24 cellular contexts compared by ENCODE assay signal in genomic region chr2:152811916-152812315, GRCh38.
A peak's percentile ranks its signal among the peaks of the same experiment; 100 is the strongest.
DNase-seq lines count a peak whose midpoint lies in the region; ATAC-seq, FAIRE-seq and TF ChIP-seq lines count a peak whose summit lies in the region.
"Had no signal": no experiment of that assay in that cellular context is flagged by ENCODE, and none has a peak within 500 bp of the region (broad histone marks: within the 10 kb centered on the region; RNA-seq: fewer than 3 reads in every experiment).

No MANE protein-coding gene starts in this region.

- no peak for DNase-seq in HepG2 (ENCODE audit: low spot score)
- DNase-seq in right lobe of liver = no peak
- DNase-seq in OCI-LY7 (ENCODE audit: low spot score) = peak; percentile 8
- DNase-seq in K562 (ENCODE audit: extremely low read depth in 1 of 4, low spot score in 3 of 4) = peak in 1 of 4 experiments; percentile 5
- no peak for DNase-seq in natural killer cell treated with Interleukin-12 subunit alpha and Interleukin-12 subunit beta and Interleukin-15 and Interleukin-18, amount 100 ng/mL, for 72 hours (ENCODE audit: low spot score)
- no peak for DNase-seq in ureter (ENCODE audit: low spot score)
- DNase-seq in NCI-H2081 treated with DMSO at 0.1 percent for 48 hours (lab: John Stamatoyannopoulos, UW) = no peak
- DNase-seq: 8988T; ACHN; AML-193; BE2C; CD4-positive, alpha-beta T cell; CD8-positive, alpha-beta memory T cell; DMS153; DND-41; GOT3 had no signal

- H4K20me1 ChIP-seq in HepG2 (ENCODE audit: insufficient read depth, low read length) (no peaks in the 10 kb centered on the region), OCI-LY7 (ENCODE audit: insufficient read depth, low read length) (no peaks in the 10 kb centered on the region), K562 (replicated peaks; ENCODE audit: control insufficient read depth, insufficient read depth, low read length) (no peaks in the 10 kb centered on the region)
- H4K20me1 ChIP-seq: BLaER1 treated with 17β-estradiol and CSF1 and Interleukin-3, amounts not matched to agents 10 nM and 100 nM had no signal

- H3K9me3 Mint-ChIP-seq in natural killer cell treated with Interleukin-12 subunit alpha and Interleukin-12 subunit beta and Interleukin-15 and Interleukin-18, amount 100 ng/mL, for 72 hours = peaks cover 5% of the 10 kb centered on the region

- no peak overlapping the region for H3K27ac Mint-ChIP-seq in natural killer cell treated with Interleukin-12 subunit alpha and Interleukin-12 subunit beta and Interleukin-15 and Interleukin-18, amount 100 ng/mL, for 72 hours
- H3K27ac Mint-ChIP-seq: CD14-positive monocyte; CD4-positive, alpha-beta T cell had no signal

- BruUV-seq in HepG2 (replicated peaks; lab: Mats Ljungman, UMichigan) = no TSS peak
- BruUV-seq in OCI-LY7 (replicated peaks; lab: Mats Ljungman, UMichigan) = no TSS peak
- no TSS peak for BruUV-seq in K562 (replicated peaks; lab: Mats Ljungman, UMichigan)

- H3K9me2 ChIP-seq in OCI-LY7 (ENCODE audit: insufficient read depth, low read length) = no peaks in the 10 kb centered on the region

- no peak overlapping the region for H3K27ac ChIP-seq in HepG2 (ENCODE audit: extremely low read length, insufficient read depth, low read length)
- no peak overlapping the region for H3K27ac ChIP-seq in right lobe of liver
- H3K27ac ChIP-seq in OCI-LY7 (ENCODE audit: low read depth, low read length, poor library complexity, severe bottlenecking) = no peak overlapping the region
- no peak overlapping the region for H3K27ac ChIP-seq in K562 (ENCODE audit: extremely low read depth, low read depth, low read length)
- H3K27ac ChIP-seq: A549; BLaER1 treated with 17β-estradiol and CSF1 and Interleukin-3, amounts not matched to agents 10 nM and 100 nM had no signal

- no peak overlapping the region for H3K4me3 Mint-ChIP-seq in natural killer cell treated with Interleukin-12 subunit alpha and Interleukin-12 subunit beta and Interleukin-15 and Interleukin-18, amount 100 ng/mL, for 72 hours
- H3K4me3 Mint-ChIP-seq: CD14-positive monocyte; CD4-positive, alpha-beta T cell had no signal

- no peak overlapping the region for H2AFZ ChIP-seq in HepG2 (ENCODE audit: low read length)
- H2AFZ ChIP-seq in OCI-LY7 (ENCODE audit: low read length) = no peak overlapping the region
- no peak overlapping the region for H2AFZ ChIP-seq in K562 (ENCODE audit: low read depth, low read length)

- FAIRE-seq in HepG2 (lab: Jason Lieb, UNC) (no peak), K562 (lab: Jason Lieb, UNC) (no peak)
- FAIRE-seq: A549, D721Med, G401.6, GM12892, H54 had no signal

- H3K79me2 ChIP-seq in HepG2 (ENCODE audit: insufficient read depth, low read length) = no peaks in the 10 kb centered on the region
- no peaks in the 10 kb centered on the region for H3K79me2 ChIP-seq in OCI-LY7 (ENCODE audit: insufficient read depth, low read depth, low read length)
- no peaks in the 10 kb centered on the region for H3K79me2 ChIP-seq in K562 (ENCODE audit: control insufficient read depth, insufficient read depth, low read length)

- H3K27me3 Mint-ChIP-seq in natural killer cell treated with Interleukin-12 subunit alpha and Interleukin-12 subunit beta and Interleukin-15 and Interleukin-18, amount 100 ng/mL, for 72 hours = peaks cover 6 to 11% of the 10 kb centered on the region in 2 donors

- POLR2A ChIA-PET in HepG2 (lab: Yijun Ruan, JAX) = no interaction called here
- POLR2A ChIA-PET in OCI-LY7 (lab: Charles Lee) = no interaction called here
- POLR2A ChIA-PET in K562 (lab: Yijun Ruan, JAX) = no interaction called here

- in situ Hi-C loops in HepG2 (cut with HindIII; ENCODE audit: extremely low pct_ligation_motif_present, low pct_unique_long_range_greater_than_20kb) = no loop called here
- in situ Hi-C loops in K562 (cut with MboI) = no loop called here

- no peak overlapping the region for H3K4me3 ChIP-seq in HepG2 (replicated peaks in 1 of 3; ENCODE audit: insufficient read depth in 1 of 3, low read depth in 2 of 3, low read length in 3 of 3)
- H3K4me3 ChIP-seq in right lobe of liver = no peak overlapping the region
- H3K4me3 ChIP-seq in OCI-LY7 (ENCODE audit: low read depth, low read length, poor library complexity, severe bottlenecking) = no peak overlapping the region
- no peak overlapping the region for H3K4me3 ChIP-seq in K562
- H3K4me3 ChIP-seq: A549; BLaER1 treated with 17β-estradiol and CSF1 and Interleukin-3, amounts not matched to agents 10 nM and 100 nM; HAP-1 had no signal

- intact Hi-C loops in HepG2 (cut with micrococcal nuclease; ENCODE audit: unreplicated experiment) = no loop called here
- intact Hi-C loops in right lobe of liver (cut with DNase I) = no loop called here
- intact Hi-C loops in OCI-LY7 (cut with micrococcal nuclease; ENCODE audit: unreplicated experiment) = no loop called here
- intact Hi-C loops in K562 (cut with micrococcal nuclease) = no loop called here

- peaks cover 5 to 28% of the 10 kb centered on the region in 2 donors for H3K4me1 Mint-ChIP-seq in natural killer cell treated with Interleukin-12 subunit alpha and Interleukin-12 subunit beta and Interleukin-15 and Interleukin-18, amount 100 ng/mL, for 72 hours (ENCODE audit: low read depth in 2 of 2)
- H3K4me1 Mint-ChIP-seq: CD14-positive monocyte; CD8-positive, alpha-beta memory T cell had no signal

- TF ChIP-seq POLR2A in HepG2 (IDR thresholded peaks at IDR 0.05; ENCODE audit: insufficient read depth in 1 of 2, low read depth in 2 of 2, low read length in 2 of 2) = no peak
- no peak for TF ChIP-seq POLR2A in right lobe of liver (IDR thresholded peaks at IDR 0.05)
- no peak for TF ChIP-seq POLR2A in K562 (conservative IDR thresholded peaks at IDR 0.05)

- no peak for TF ChIP-seq EP300 in HepG2 (IDR thresholded peaks at IDR 0.05; ENCODE audit: low read depth in 2 of 2, low read length in 2 of 2)
- TF ChIP-seq EP300 in HepG2 (CRISPR knock-in tag; IDR thresholded peaks at IDR 0.05; ENCODE audit: borderline replicate concordance) = no peak
- TF ChIP-seq EP300 in K562 (IDR thresholded peaks at IDR 0.05; ENCODE audit: low read length) = no peak

- TF ChIP-seq CTCF in HepG2 (CRISPR knock-in tag; IDR thresholded peaks at IDR 0.05) = no peak
- no peak for TF ChIP-seq CTCF in right lobe of liver (IDR thresholded peaks at IDR 0.05)
- no peak for TF ChIP-seq CTCF in OCI-LY7 (conservative IDR thresholded peaks at IDR 0.05; ENCODE audit: low read length)
- no peak for TF ChIP-seq CTCF in K562 (IDR thresholded peaks at IDR 0.05 in 2 of 3, conservative IDR thresholded peaks at IDR 0.05 in 1 of 3; ENCODE audit: insufficient read depth in 2 of 3, low read depth in 1 of 3, low read length in 3 of 3)

- H3K4me2 ChIP-seq in HepG2 (ENCODE audit: low read depth, low read length) (no peak overlapping the region), OCI-LY7 (ENCODE audit: low read length) (no peak overlapping the region), K562 (ENCODE audit: insufficient read depth, low read length) (no peak overlapping the region)
- H3K4me2 ChIP-seq: A549; BLaER1 treated with 17β-estradiol and CSF1 and Interleukin-3, amounts not matched to agents 10 nM and 100 nM had no signal

- H3K9me3 ChIP-seq in HepG2 (ENCODE audit: low read length) = peaks cover 18% of the 10 kb centered on the region; the same call in 1 of the 2 replicates
- no peaks in the 10 kb centered on the region for H3K9me3 ChIP-seq in right lobe of liver
- no peaks in the 10 kb centered on the region for H3K9me3 ChIP-seq in OCI-LY7 (ENCODE audit: low read length)
- H3K9me3 ChIP-seq in K562 (replicated peaks; ENCODE audit: control insufficient read depth, insufficient read depth, low read depth, low read length) = 0 out of 2 replicates have a peak, but pooled peaks cover 2% of the 10 kb centered on the region
- H3K9me3 ChIP-seq: BE2C had no signal

- H3K4me1 ChIP-seq in HepG2 (ENCODE audit: insufficient read depth, low read length) (no peaks in the 10 kb centered on the region), right lobe of liver (no peaks in the 10 kb centered on the region), OCI-LY7 (ENCODE audit: insufficient read depth, low read length, poor library complexity, severe bottlenecking) (no peaks in the 10 kb centered on the region), K562 (replicated peaks in 1 of 2; ENCODE audit: control insufficient read depth in 2 of 2, insufficient read depth in 2 of 2, low read length in 2 of 2) (no peaks in the 10 kb centered on the region)
- H3K4me1 ChIP-seq: A549, BE2C, HAP-1 had no signal

- H3K27me3 ChIP-seq in HepG2 (ENCODE audit: control insufficient read depth in 1 of 2, insufficient read depth in 2 of 2, low read length in 2 of 2) (0 out of 5 replicates have a peak, but pooled peaks cover 0 to 4% of the 10 kb centered on the region in 2 experiments), right lobe of liver (no peaks in the 10 kb centered on the region), K562 (ENCODE audit: control insufficient read depth in 2 of 2, insufficient read depth in 2 of 2, low read length in 2 of 2) (no peaks in the 10 kb centered on the region)
- H3K27me3 ChIP-seq: BE2C; BLaER1 treated with 17β-estradiol and CSF1 and Interleukin-3, amounts not matched to agents 10 nM and 100 nM had no signal

- ATAC-seq in HepG2 (no peak), right lobe of liver (no peak), K562 (no peak)
- ATAC-seq in natural killer cell treated with Interleukin-12 subunit alpha and Interleukin-12 subunit beta and Interleukin-15 and Interleukin-18, amount 100 ng/mL, for 72 hours = no peak
- ATAC-seq: A549 had no signal

- TF ChIP-seq RAD21 in HepG2 (CRISPR knock-in tag; IDR thresholded peaks at IDR 0.05) (no peak), K562 (CRISPR knock-in tag; conservative IDR thresholded peaks at IDR 0.05 in 1 of 2, IDR thresholded peaks at IDR 0.05 in 1 of 2) (no peak)

- CTCF ChIA-PET in HepG2 (lab: Yijun Ruan, JAX; ENCODE audit: low intra/inter-chr PET ratio, low total read pairs) (no interaction called here), OCI-LY7 (lab: Charles Lee; ENCODE audit: unreplicated experiment) (no interaction called here), K562 (lab: Yijun Ruan, JAX; ENCODE audit: low intra/inter-chr PET ratio) (interaction anchor here (0.7 kb wide), 1 partner anchor 720 kb away, joined by 4 read pairs; no protein-coding TSS in a partner anchor)

- H3K9ac ChIP-seq in HepG2 (ENCODE audit: insufficient read depth, low read depth, low read length) = no peak overlapping the region
- no peak overlapping the region for H3K9ac ChIP-seq in K562 (ENCODE audit: insufficient read depth in 1 of 2, low read depth in 2 of 2, low read length in 2 of 2)
- H3K9ac ChIP-seq: BLaER1 treated with 17β-estradiol and CSF1 and Interleukin-3, amounts not matched to agents 10 nM and 100 nM had no signal

- no peaks in the 10 kb centered on the region for H3K9me1 ChIP-seq in K562 (ENCODE audit: control insufficient read depth, insufficient read depth, low read length)

- WGBS in HepG2 (ENCODE audit: low lambda C conversion rate) = 2% methylated on average over 3 of the region's 3 CpGs
- 48% methylated on average over 3 of the region's 3 CpGs for WGBS in right lobe of liver (ENCODE audit: insufficient coverage, low coverage, low lambda C conversion rate, missing lambda C conversion rate)
- WGBS in K562 (ENCODE audit: insufficient coverage, low coverage, missing lambda C conversion rate) = 1% methylated on average over 3 of the region's 3 CpGs

- H3K36me3 ChIP-seq in HepG2 (replicated peaks in 1 of 2; ENCODE audit: control insufficient read depth in 1 of 2, insufficient read depth in 2 of 2, low read length in 2 of 2) = no peaks in the 10 kb centered on the region
- no peaks in the 10 kb centered on the region for H3K36me3 ChIP-seq in right lobe of liver
- H3K36me3 ChIP-seq in OCI-LY7 (ENCODE audit: insufficient read depth, low read length) = no peaks in the 10 kb centered on the region
- H3K36me3 ChIP-seq in K562 (ENCODE audit: control insufficient read depth, insufficient read depth, low read length) = no peaks in the 10 kb centered on the region
- H3K36me3 ChIP-seq: BE2C; BLaER1 treated with 17β-estradiol and CSF1 and Interleukin-3, amounts not matched to agents 10 nM and 100 nM; HAP-1 had no signal

- peaks cover 16% of the 10 kb centered on the region for H3K36me3 Mint-ChIP-seq in natural killer cell treated with Interleukin-12 subunit alpha and Interleukin-12 subunit beta and Interleukin-15 and Interleukin-18, amount 100 ng/mL, for 72 hours
- H3K36me3 Mint-ChIP-seq: CD14-positive monocyte had no signal
